1 cellular context compared by ENCODE assay signal in genomic region chr5:96117863-96118651, GRCh38.
TF ChIP-seq lines count a peak whose summit lies in the region.

No MANE protein-coding gene starts in this region.

TF ChIP-seq in H1, 55 proteins besides CTCF, POLR2A, EP300 and RAD21:
- TF ChIP-seq SP2 (IDR thresholded peaks at IDR 0.05; ENCODE audit: low read length) (no peak), SIRT6 (IDR thresholded peaks at IDR 0.05; ENCODE audit: low read length) (no peak), EGR1 (IDR thresholded peaks at IDR 0.05; ENCODE audit: borderline replicate concordance, low read depth, low read length) (no peak), NANOG (IDR thresholded peaks at IDR 0.05; ENCODE audit: insufficient read depth, low read depth, low read length, poor library complexity, severe bottlenecking) (no peak), TAF7 (optimal IDR thresholded peaks at IDR 0.05; ENCODE audit: borderline replicate concordance, low read depth, low read length) (no peak), MAFK (IDR thresholded peaks at IDR 0.05; ENCODE audit: low read depth, low read length) (no peak), SIN3A (conservative IDR thresholded peaks at IDR 0.05 in 1 of 2, IDR thresholded peaks at IDR 0.05 in 1 of 2; ENCODE audit: low read depth in 1 of 2, low read length in 2 of 2) (no peak), RNF2 (IDR thresholded peaks at IDR 0.05; ENCODE audit: borderline replicate concordance, low read depth, low read length, missing control alignments, poor library complexity, severe bottlenecking) (no peak), ZNF274 (IDR thresholded peaks at IDR 0.05; ENCODE audit: borderline replicate concordance, extremely low read depth, low read length) (no peak), SP1 (IDR thresholded peaks at IDR 0.05; ENCODE audit: low read depth, low read length) (no peak), TBP (IDR thresholded peaks at IDR 0.05; ENCODE audit: low read depth, low read length) (no peak), CBX8 (IDR thresholded peaks at IDR 0.05; ENCODE audit: borderline replicate concordance, low read depth, low read length) (no peak), BRCA1 (IDR thresholded peaks at IDR 0.05; ENCODE audit: low read depth, low read length) (no peak)
